Comparison of ENCODE assay signal across 13 cellular contexts in genomic region chr15:68017221-68017620, GRCh38.
"Had no signal": no experiment of that assay in that cellular context is flagged by ENCODE, and none has a peak within 500 bp of the region (broad histone marks: within the 10 kb centered on the region; RNA-seq: fewer than 3 reads in every experiment).

No MANE protein-coding gene starts in this region.

- ATAC-seq: activated naive CD8-positive, alpha-beta T cell treated with anti-CD3 and anti-CD28 coated beads, Interleukin-2, amount 50 U/mL, for 24 hours; left ventricle myocardium superior; stimulated activated memory B cell treated with anti-CD40 and anti-IgM and Interleukin-4, amounts not matched to agents 10 μg/mL and 1 μg/mL and 100 μg/mL, for 72 hours had no signal

- H3K36me3 ChIP-seq: prostate gland, thyroid gland had no signal

- FAIRE-seq: astrocyte, kidney had no signal

- H3K4me1 ChIP-seq: prostate gland had no signal

- H3K9me3 ChIP-seq: prostate gland, thyroid gland had no signal

- H3K27ac ChIP-seq: prostate gland, thyroid gland had no signal

- H3K27me3 ChIP-seq: thyroid gland had no signal

- H3K4me3 ChIP-seq: prostate gland, thyroid gland had no signal

- DNase-seq: activated B cell treated with CpG ODN at 0.5 μM for 24 hours; activated CD4-positive, alpha-beta T cell treated with anti-CD3 and anti-CD28 coated beads, Interleukin-2, amount 10 ng/mL, durations not matched to agents 24 days and 14 days; activated naive CD4-positive, alpha-beta T cell treated with anti-CD3 and anti-CD28 coated beads for 36 hours; activated naive CD8-positive, alpha-beta T cell treated with anti-CD3 and anti-CD28 coated beads, Interleukin-2, amount 50 U/mL, for 24 hours; endodermal cell; erythroblast; kidney; left ventricle myocardium superior; nucleus accumbens; thyroid gland had no signal
